Comparison of ENCODE assay signal across 8 cellular contexts in the genomic region with DNA sequence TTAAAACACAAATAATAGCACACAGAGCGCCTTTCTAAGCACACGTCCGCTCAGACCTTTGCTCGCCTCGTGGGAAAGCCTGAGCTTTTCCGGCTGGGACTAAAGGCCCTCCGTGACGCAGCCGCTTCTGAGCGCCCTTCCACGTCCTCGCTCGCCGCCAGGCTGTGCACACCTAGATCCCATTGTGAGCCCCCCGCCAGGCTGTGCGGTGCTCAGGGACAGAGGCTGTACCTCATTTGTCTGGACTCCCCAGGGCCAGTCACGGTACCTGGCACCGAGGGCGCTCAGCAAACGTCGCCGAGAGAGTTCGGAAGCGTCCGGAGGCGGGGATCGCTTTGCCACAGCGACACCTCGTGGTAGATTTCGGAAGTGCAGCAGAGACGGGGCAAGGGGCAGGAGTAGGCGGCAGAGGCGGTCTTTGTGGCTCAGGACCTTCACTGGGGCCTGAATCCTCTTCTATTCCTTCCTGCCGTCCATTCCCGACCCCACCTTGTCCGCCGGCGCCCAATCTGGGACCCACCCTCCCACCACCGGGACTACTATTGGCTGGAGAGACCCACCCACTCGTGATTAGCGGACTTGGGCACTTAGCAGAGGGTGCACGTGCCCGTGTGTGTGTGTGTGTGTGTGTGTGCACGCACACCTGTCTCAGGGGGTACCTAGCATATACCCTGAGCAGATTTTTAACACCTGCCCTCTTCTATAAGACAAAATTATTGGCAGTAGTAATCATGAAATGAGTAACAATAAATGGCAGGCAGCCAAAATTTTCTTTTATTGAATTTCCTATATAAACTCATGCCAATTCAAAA.
DNase-seq lines count a peak whose midpoint lies in the region; ATAC-seq and TF ChIP-seq lines count a peak whose summit lies in the region.

No MANE protein-coding gene starts in this region.

- DNase-seq in Daoy (ENCODE audit: low read depth) = peak; percentile 81
- DNase-seq in GM23248 = peak; percentile 81
- DNase-seq in SK-N-DZ (ENCODE audit: low spot score) = peak; percentile 77
- DNase-seq in activated naive CD4-positive, alpha-beta T cell treated with anti-CD3 and anti-CD28 coated beads, Interleukin-2, amount 10 ng/mL, durations not matched to agents 7 days and 5 days = peak; percentile 88
- DNase-seq in head of caudate nucleus = peak; percentile 76 to 98 (median 92)
- DNase-seq in osteocyte (ENCODE audit: extremely low spot score, unreplicated experiment) = peak; percentile 95
- DNase-seq in thoracic aorta (ENCODE audit: low spot score) = peak; percentile 45

- peak overlapping the region; percentile 75 for H2AFZ ChIP-seq in GM23248
- H2AFZ ChIP-seq in Loucy (ENCODE audit: low read length) = peak overlapping the region; percentile 79

- H3K27ac Mint-ChIP-seq in activated naive CD4-positive, alpha-beta T cell treated with anti-CD3 and anti-CD28 coated beads, Interleukin-2, amount 10 ng/mL, durations not matched to agents 7 days and 5 days = no peak overlapping the region
- H3K27ac Mint-ChIP-seq in osteocyte (ENCODE audit: unreplicated experiment) = peak overlapping the region; percentile 1

- H3F3A ChIP-seq in GM23248 (ENCODE audit: insufficient read depth) = no peaks in the 10 kb centered on the region
- H3F3A ChIP-seq in Loucy (ENCODE audit: low read depth) = no peaks in the 10 kb centered on the region

- in situ Hi-C loops in GM23248 (cut with MboI) = no loop called here

- H3K79me2 ChIP-seq in GM23248 (ENCODE audit: insufficient read depth) (no peaks in the 10 kb centered on the region), Loucy (ENCODE audit: insufficient read depth, low read length) (no peaks in the 10 kb centered on the region)

- H3K9me2 ChIP-seq in GM23248 (ENCODE audit: insufficient read depth) (no peaks in the 10 kb centered on the region), Loucy (replicated peaks; ENCODE audit: low read depth, low read length) (no peaks in the 10 kb centered on the region)

- no peaks in the 10 kb centered on the region for H3K9me3 Mint-ChIP-seq in activated naive CD4-positive, alpha-beta T cell treated with anti-CD3 and anti-CD28 coated beads, Interleukin-2, amount 10 ng/mL, durations not matched to agents 7 days and 5 days
- H3K9me3 Mint-ChIP-seq in osteocyte (ENCODE audit: unreplicated experiment) = no peaks in the 10 kb centered on the region

- peak; percentile 95 for TF ChIP-seq CTCF in Loucy (conservative IDR thresholded peaks at IDR 0.05; ENCODE audit: low read length)
- TF ChIP-seq CTCF in osteocyte (IDR thresholded peaks at IDR 0.05) = peak; percentile 98
- TF ChIP-seq CTCF in thoracic aorta (IDR thresholded peaks at IDR 0.05) = peak; percentile 99

- H3K27me3 ChIP-seq in GM23248 (replicated peaks; ENCODE audit: insufficient read depth) (peaks cover 36% of the 10 kb centered on the region), Loucy (ENCODE audit: insufficient read depth, low read length, poor library complexity, severe bottlenecking) (no peaks in the 10 kb centered on the region), thoracic aorta (replicated peaks; ENCODE audit: insufficient read depth) (peaks cover 6% of the 10 kb centered on the region)

- H3K27ac ChIP-seq in GM23248 (no peak overlapping the region), thoracic aorta (no peak overlapping the region)

- H3K4me2 ChIP-seq in GM23248 (ENCODE audit: unreplicated experiment) (peak overlapping the region; percentile 83), Loucy (ENCODE audit: low read depth, low read length, poor library complexity, severe bottlenecking) (peak overlapping the region; percentile 31)

- H3K9me3 ChIP-seq in GM23248 (ENCODE audit: low read depth) (no peaks in the 10 kb centered on the region), Loucy (ENCODE audit: insufficient read depth, low read depth, low read length) (no peaks in the 10 kb centered on the region), thoracic aorta (no peaks in the 10 kb centered on the region)

- H3K4me3 Mint-ChIP-seq in activated naive CD4-positive, alpha-beta T cell treated with anti-CD3 and anti-CD28 coated beads, Interleukin-2, amount 10 ng/mL, durations not matched to agents 7 days and 5 days = peak overlapping the region; percentile 67
- H3K4me3 Mint-ChIP-seq in osteocyte (ENCODE audit: unreplicated experiment) = peak overlapping the region; percentile 72

- peaks cover 4% of the 10 kb centered on the region for H3K4me1 Mint-ChIP-seq in activated naive CD4-positive, alpha-beta T cell treated with anti-CD3 and anti-CD28 coated beads, Interleukin-2, amount 10 ng/mL, durations not matched to agents 7 days and 5 days
- peaks cover 6% of the 10 kb centered on the region for H3K4me1 Mint-ChIP-seq in osteocyte (ENCODE audit: unreplicated experiment)

- ATAC-seq in thoracic aorta (ENCODE audit: insufficient number of reproducible peaks, low FRiP score, low read depth) = peak; percentile 70

- H3K36me3 Mint-ChIP-seq in activated naive CD4-positive, alpha-beta T cell treated with anti-CD3 and anti-CD28 coated beads, Interleukin-2, amount 10 ng/mL, durations not matched to agents 7 days and 5 days = no peaks in the 10 kb centered on the region
- no peaks in the 10 kb centered on the region for H3K36me3 Mint-ChIP-seq in osteocyte (ENCODE audit: unreplicated experiment)

- CTCF ChIA-PET in activated naive CD4-positive, alpha-beta T cell treated with anti-CD3 and anti-CD28 coated beads, Interleukin-2, amount 10 ng/mL, durations not matched to agents 7 days and 5 days (lab: Charles Lee) = interaction anchor here (0.6 to 3.2 kb wide), 15 partner anchors 13 to 78 kb away, joined by 3 to 71 read pairs (median 4); no protein-coding TSS in a partner anchor

- peaks cover 74% of the 10 kb centered on the region for H3K27me3 Mint-ChIP-seq in activated naive CD4-positive, alpha-beta T cell treated with anti-CD3 and anti-CD28 coated beads, Interleukin-2, amount 10 ng/mL, durations not matched to agents 7 days and 5 days
- peaks cover 39% of the 10 kb centered on the region for H3K27me3 Mint-ChIP-seq in osteocyte (ENCODE audit: unreplicated experiment)

- 1 to 2% methylated on average over 44 of the region's 44 CpGs for WGBS in GM23248 (ENCODE audit: low coverage in 1 of 2, low lambda C conversion rate in 2 of 2, missing lambda C conversion rate in 2 of 2), 2 experiments

- intact Hi-C loops in head of caudate nucleus (cut with DNase I) = loop anchor here (2.0 to 10.0 kb wide), 2 partner anchors 72 to 216 kb away; no protein-coding TSS in a partner anchor

- H3K4me1 ChIP-seq in GM23248 (ENCODE audit: insufficient read depth) (no peaks in the 10 kb centered on the region), Loucy (ENCODE audit: insufficient read depth, low read length, poor library complexity, severe bottlenecking) (no peaks in the 10 kb centered on the region), thoracic aorta (ENCODE audit: control insufficient read depth in 1 of 2, low read depth in 2 of 2) (peaks cover 0 to 3% of the 10 kb centered on the region in 2 donors)

- no peaks in the 10 kb centered on the region for H4K20me1 ChIP-seq in GM23248 (ENCODE audit: insufficient read depth)
- H4K20me1 ChIP-seq in Loucy (ENCODE audit: insufficient read depth, low read length, poor library complexity, severe bottlenecking) = no peaks in the 10 kb centered on the region

- H3K4me3 ChIP-seq in GM23248 (peak overlapping the region; percentile 69), Loucy (ENCODE audit: low read length, poor library complexity, severe bottlenecking) (peak overlapping the region; percentile 60), thoracic aorta (peak overlapping the region; percentile 73)

- peak overlapping the region; percentile 52; the same call in 1 of the 2 replicates for H3K9ac ChIP-seq in GM23248
- H3K9ac ChIP-seq in Loucy (ENCODE audit: low read depth, low read length, poor library complexity, severe bottlenecking) = no peak overlapping the region

- no peaks in the 10 kb centered on the region for H3K36me3 ChIP-seq in GM23248 (ENCODE audit: low read depth)
- no peaks in the 10 kb centered on the region for H3K36me3 ChIP-seq in Loucy (ENCODE audit: insufficient read depth, low read length)
- no peaks in the 10 kb centered on the region for H3K36me3 ChIP-seq in thoracic aorta

Comparison
In these comparisons a context has a peak if more than half of its experiments do, and no peak if none do; other contexts are left out.
1. DNase-seq: peak in every context shown above with its lines; median percentile 95 in osteocyte; 92 in head of caudate nucleus; 88 in activated naive CD4-positive, alpha-beta T cell treated with anti-CD3 and anti-CD28 coated beads, Interleukin-2, amount 10 ng/mL, durations not matched to agents 7 days and 5 days; 81 in Daoy; 81 in GM23248; 77 in SK-N-DZ; 45 in thoracic aorta.